In the genomic region with DNA sequence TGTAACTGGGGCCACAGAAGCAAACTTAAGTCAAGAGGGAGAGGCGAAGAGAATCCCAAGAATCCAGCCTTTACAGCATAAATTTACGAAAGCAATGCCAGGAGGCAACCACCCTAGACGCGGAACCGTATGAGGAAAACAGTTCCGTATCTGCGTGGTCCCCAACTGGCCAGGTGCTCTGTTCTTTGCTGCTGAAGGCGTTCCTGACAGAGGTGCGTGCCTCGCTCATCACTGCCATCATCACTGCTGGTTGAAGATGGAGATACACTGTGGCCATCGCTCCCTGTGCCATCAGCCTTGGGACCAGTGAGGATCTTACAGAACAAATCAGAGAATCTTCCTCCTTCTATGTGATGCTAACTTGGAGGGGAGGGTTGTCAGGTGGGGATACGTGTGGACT, we compare ENCODE assay signal across 17 cellular contexts.
DNase-seq lines count a peak whose midpoint lies in the region; ATAC-seq and TF ChIP-seq lines count a peak whose summit lies in the region.
"Had no signal": no experiment of that assay in that cellular context is flagged by ENCODE, and none has a peak within 500 bp of the region (broad histone marks: within the 10 kb centered on the region; RNA-seq: fewer than 3 reads in every experiment).

No MANE protein-coding gene starts in this region.

- H3K18ac ChIP-seq in neuronal stem cell (ENCODE audit: low read length) = no peak overlapping the region

- H3K36me3 ChIP-seq in lung (ENCODE audit: control insufficient read depth in 2 of 2, insufficient read depth in 2 of 2, low read length in 2 of 2) (no peaks in the 10 kb centered on the region), prostate gland (no peaks in the 10 kb centered on the region), neuronal stem cell (replicated peaks in 1 of 2; ENCODE audit: control insufficient read depth in 2 of 2, insufficient read depth in 2 of 2, low read length in 2 of 2) (no peaks in the 10 kb centered on the region)
- H3K36me3 ChIP-seq: BLaER1 treated with 17β-estradiol and CSF1 and Interleukin-3, amounts not matched to agents 10 nM and 100 nM had no signal

- DNase-seq in coronary artery (ENCODE audit: low spot score) = peak; percentile 57
- peak; percentile 21 for DNase-seq in lung (ENCODE audit: low spot score)
- DNase-seq in prostate gland (ENCODE audit: low spot score) = peak; percentile 1
- DNase-seq in neuronal stem cell (ENCODE audit: low spot score) = no peak
- no peak for DNase-seq in activated T-cell treated with anti-CD3 and anti-CD28 coated beads for 4 hours
- DNase-seq: AML-193; Caco-2; Calu3; CD4-positive, alpha-beta T cell; DMS79 treated with DMSO at 0.1 percent for 48 hours; GF-D8 had no signal

- no peak overlapping the region for H4K8ac ChIP-seq in neuronal stem cell (ENCODE audit: low read depth, low read length)

- peaks cover 0 to 4% of the 10 kb centered on the region in 2 donors for H3K9me3 ChIP-seq in lung (ENCODE audit: control insufficient read depth in 2 of 2, insufficient read depth in 1 of 2, low read length in 1 of 2)
- no peaks in the 10 kb centered on the region for H3K9me3 ChIP-seq in prostate gland
- H3K9me3 ChIP-seq in neuronal stem cell (replicated peaks in 1 of 2; ENCODE audit: control insufficient read depth in 2 of 2, insufficient read depth in 1 of 2, low read depth in 1 of 2, low read length in 2 of 2) = no peaks in the 10 kb centered on the region
- H3K9me3 ChIP-seq: A549; BLaER1 treated with 17β-estradiol and CSF1 and Interleukin-3, amounts not matched to agents 10 nM and 100 nM; Caco-2 had no signal

- H3K4me3 ChIP-seq in coronary artery (no peak overlapping the region), lung (no peak overlapping the region), prostate gland (no peak overlapping the region), neuronal stem cell (ENCODE audit: low read length in 2 of 2) (peak overlapping the region in 1 of 2 donors; percentile 39)
- H3K4me3 ChIP-seq: A549; BLaER1 treated with 17β-estradiol and CSF1 and Interleukin-3, amounts not matched to agents 10 nM and 100 nM had no signal

- no peak for TF ChIP-seq CTCF in coronary artery (IDR thresholded peaks at IDR 0.05)
- no peak for TF ChIP-seq CTCF in lung (IDR thresholded peaks at IDR 0.05; ENCODE audit: control extremely low read depth, extremely low read depth)
- TF ChIP-seq CTCF in prostate gland (IDR thresholded peaks at IDR 0.05) = no peak

- intact Hi-C loops in prostate gland (cut with DNase I) = no loop called here

- 89 to 90% methylated on average over 12 of the region's 12 CpGs for WGBS in lung, 2 donors
- WGBS in prostate gland = 94% methylated on average over 12 of the region's 12 CpGs
- no CpG with 5 or more reads among the region's 12 CpGs for whole genome bisulfite sequencing in neuronal stem cell (ENCODE audit: extremely low coverage in 2 of 2, insufficient read length in 2 of 2, insufficient replicate concordance in 1 of 2), 2 donors

- H3K27ac ChIP-seq in coronary artery = no peak overlapping the region
- H3K27ac ChIP-seq in lung (ENCODE audit: low read depth in 1 of 2, low read length in 1 of 2) = no peak overlapping the region
- no peak overlapping the region for H3K27ac ChIP-seq in prostate gland
- no peak overlapping the region for H3K27ac ChIP-seq in neuronal stem cell (replicated peaks; ENCODE audit: low read length)
- H3K27ac ChIP-seq: 22Rv1; A549; BLaER1 treated with 17β-estradiol and CSF1 and Interleukin-3, amounts not matched to agents 10 nM and 100 nM; C4-2B had no signal

- H3K14ac ChIP-seq in neuronal stem cell (ENCODE audit: low read length) = no peak overlapping the region

- H3K4me1 ChIP-seq in lung (ENCODE audit: control insufficient read depth in 2 of 2, insufficient read depth in 2 of 2, low read length in 2 of 2) = no peaks in the 10 kb centered on the region
- no peaks in the 10 kb centered on the region for H3K4me1 ChIP-seq in prostate gland (replicated peaks)
- peaks cover 0 to 3% of the 10 kb centered on the region in 2 donors for H3K4me1 ChIP-seq in neuronal stem cell (ENCODE audit: control insufficient read depth in 2 of 2, insufficient read depth in 1 of 2, low read depth in 1 of 2, low read length in 2 of 2)
- H3K4me1 ChIP-seq: A549; BLaER1 treated with 17β-estradiol and CSF1 and Interleukin-3, amounts not matched to agents 10 nM and 100 nM; Caco-2 had no signal

- no peak overlapping the region for H2BK15ac ChIP-seq in neuronal stem cell (ENCODE audit: low read length)

- H2BK5ac ChIP-seq in neuronal stem cell (ENCODE audit: low read length) = no peak overlapping the region

- no peak overlapping the region for H3K4me2 ChIP-seq in neuronal stem cell (ENCODE audit: insufficient read depth, low read length, poor library complexity, severe bottlenecking)
- H3K4me2 ChIP-seq: A549; BLaER1 treated with 17β-estradiol and CSF1 and Interleukin-3, amounts not matched to agents 10 nM and 100 nM had no signal

- H4K91ac ChIP-seq in neuronal stem cell (ENCODE audit: low read depth, low read length, poor library complexity) = no peak overlapping the region

- H2BK120ac ChIP-seq in neuronal stem cell (ENCODE audit: low read depth, low read length) = no peak overlapping the region

- no peak overlapping the region for H2BK12ac ChIP-seq in neuronal stem cell (ENCODE audit: low read length)

- no peak overlapping the region for H2AFZ ChIP-seq in neuronal stem cell (ENCODE audit: low read length)

- no peak overlapping the region for H2AK5ac ChIP-seq in neuronal stem cell (ENCODE audit: low read depth, low read length)

- no peak overlapping the region for H3K4ac ChIP-seq in neuronal stem cell (ENCODE audit: low read length)

- ATAC-seq in lung (ENCODE audit: insufficient read depth, low FRiP score) = no peak
- no peak for ATAC-seq in GM21717 (IDR thresholded peaks at IDR 0.05; ENCODE audit: unreplicated experiment)
- ATAC-seq: A549; CD8-positive, alpha-beta T cell had no signal

- H3K27me3 ChIP-seq in lung (ENCODE audit: control insufficient read depth, insufficient read depth) (no peaks in the 10 kb centered on the region), prostate gland (replicated peaks; ENCODE audit: insufficient read depth) (no peaks in the 10 kb centered on the region), neuronal stem cell (ENCODE audit: control insufficient read depth in 3 of 3, insufficient read depth in 3 of 3, low read depth in 1 of 3, low read length in 3 of 3) (peaks cover 0 to 2% (median 0%) of the 10 kb centered on the region in 3 experiments)
- H3K27me3 ChIP-seq: BLaER1 treated with 17β-estradiol and CSF1 and Interleukin-3, amounts not matched to agents 10 nM and 100 nM had no signal

- H3K23ac ChIP-seq in neuronal stem cell (ENCODE audit: low read depth, low read length, poor library complexity) = no peak overlapping the region

- no peak overlapping the region for H3K9ac ChIP-seq in neuronal stem cell (ENCODE audit: low read depth, low read length, poor library complexity)
- H3K9ac ChIP-seq: BLaER1 treated with 17β-estradiol and CSF1 and Interleukin-3, amounts not matched to agents 10 nM and 100 nM had no signal

- TF ChIP-seq POLR2A in prostate gland (IDR thresholded peaks at IDR 0.05) = no peak

- H3K79me1 ChIP-seq in neuronal stem cell (ENCODE audit: low read depth, low read length) = no peaks in the 10 kb centered on the region

Comparison
In these comparisons a context has a peak if more than half of its experiments do, and no peak if none do; other contexts are left out.
1. DNase-seq: peak in coronary artery (single experiment), lung (single experiment) and prostate gland (single experiment); none in neuronal stem cell (single experiment) and activated T-cell treated with anti-CD3 and anti-CD28 coated beads for 4 hours (single experiment).